Comparison of ENCODE assay signal across 12 cellular contexts in genomic region chr14:68655021-68655811, GRCh38.
DNase-seq lines count a peak whose midpoint lies in the region; ATAC-seq and TF ChIP-seq lines count a peak whose summit lies in the region.
"Had no signal": no experiment of that assay in that cellular context is flagged by ENCODE, and none has a peak within 500 bp of the region (broad histone marks: within the 10 kb centered on the region; RNA-seq: fewer than 3 reads in every experiment).

No MANE protein-coding gene starts in this region.

- H3K4me3 ChIP-seq in hepatocyte (no peak overlapping the region), retinal pigment epithelial cell (ENCODE audit: low read length) (no peak overlapping the region)
- H3K4me3 ChIP-seq: heart left ventricle, SJSA1 had no signal

- H3K9me3 ChIP-seq in H9 (ENCODE audit: control insufficient read depth, low read depth, low read length), result no peaks in the 10 kb centered on the region
- no peaks in the 10 kb centered on the region for H3K9me3 ChIP-seq in hepatocyte (ENCODE audit: low read depth)
- H3K9me3 ChIP-seq: heart left ventricle, SJSA1 had no signal

- H2BK120ac ChIP-seq in H9 (ENCODE audit: low read depth, low read length, poor library complexity, severe bottlenecking), result no peak overlapping the region

- no peak overlapping the region for H2AK5ac ChIP-seq in H9 (ENCODE audit: insufficient read length, low read length)

- H3K23ac ChIP-seq in H9 (ENCODE audit: insufficient read length, low read depth, low read length), result no peak overlapping the region

- no peaks in the 10 kb centered on the region for H3K9me3 Mint-ChIP-seq in H9
- H3K9me3 Mint-ChIP-seq: activated naive CD8-positive, alpha-beta T cell treated with anti-CD3 and anti-CD28 coated beads, Interleukin-2, amount 10 ng/mL, durations not matched to agents 7 days and 5 days; stimulated activated naive CD8-positive, alpha-beta T cell treated with anti-CD3 and anti-CD28 coated beads, Interleukin-15, amount 100 ng/mL, for 72 hours had no signal

- no peak overlapping the region for H4K8ac ChIP-seq in H9 (replicated peaks; ENCODE audit: insufficient read length, low read depth, low read length)

- H3K27me3 ChIP-seq in H9 (ENCODE audit: insufficient read depth, low read length), result no peaks in the 10 kb centered on the region
- H3K27me3 ChIP-seq in hepatocyte, result no peaks in the 10 kb centered on the region
- H3K27me3 ChIP-seq: heart left ventricle, SJSA1 had no signal

- H3K79me2 ChIP-seq in H9 (ENCODE audit: insufficient read depth, low read length) (no peaks in the 10 kb centered on the region), hepatocyte (no peaks in the 10 kb centered on the region)

- H3K4me2 ChIP-seq in H9 (ENCODE audit: insufficient read depth, insufficient read length, low read length) (no peak overlapping the region), hepatocyte (peak overlapping the region; percentile 21)

- H3K23me2 ChIP-seq in H9 (ENCODE audit: insufficient read length, low read depth, low read length, poor library complexity, severe bottlenecking), result no peaks in the 10 kb centered on the region

- H3K9ac ChIP-seq in H9 (ENCODE audit: extremely low read depth, insufficient read length, low read length), result no peak overlapping the region

- H4K5ac ChIP-seq in H9 (ENCODE audit: insufficient read length, low read depth, low read length), result no peak overlapping the region

- no peaks in the 10 kb centered on the region for H3K4me1 ChIP-seq in H9 (ENCODE audit: insufficient read depth, low read length)
- peaks cover 63% of the 10 kb centered on the region for H3K4me1 ChIP-seq in hepatocyte (ENCODE audit: insufficient read depth)

- no peak overlapping the region for H2BK5ac ChIP-seq in H9 (ENCODE audit: insufficient read length, low read length)

- no peak overlapping the region for H4K91ac ChIP-seq in H9 (ENCODE audit: insufficient read length, low read depth, low read length)

- peaks cover 3% of the 10 kb centered on the region for H3K27me3 Mint-ChIP-seq in H9 (ENCODE audit: low read depth)
- H3K27me3 Mint-ChIP-seq: activated naive CD8-positive, alpha-beta T cell treated with anti-CD3 and anti-CD28 coated beads, Interleukin-2, amount 10 ng/mL, durations not matched to agents 7 days and 5 days; stimulated activated naive CD8-positive, alpha-beta T cell treated with anti-CD3 and anti-CD28 coated beads, Interleukin-15, amount 100 ng/mL, for 72 hours had no signal

- H3K4me3 Mint-ChIP-seq in H9, result no peak overlapping the region
- H3K4me3 Mint-ChIP-seq: activated naive CD8-positive, alpha-beta T cell treated with anti-CD3 and anti-CD28 coated beads, Interleukin-2, amount 10 ng/mL, durations not matched to agents 7 days and 5 days; stimulated activated naive CD8-positive, alpha-beta T cell treated with anti-CD3 and anti-CD28 coated beads, Interleukin-15, amount 100 ng/mL, for 72 hours had no signal

- no peak overlapping the region for H3K4ac ChIP-seq in H9 (ENCODE audit: low read depth, low read length)

- H3T11ph ChIP-seq in H9 (ENCODE audit: low read length), result no peak overlapping the region

- ATAC-seq in HG02623 (IDR thresholded peaks at IDR 0.05; ENCODE audit: unreplicated experiment), result no peak
- no peak for ATAC-seq in GM18502 (IDR thresholded peaks at IDR 0.05; ENCODE audit: poor library complexity, unreplicated experiment)
- ATAC-seq: stimulated activated naive CD8-positive, alpha-beta T cell treated with anti-CD3 and anti-CD28 coated beads, Interleukin-15, amount 100 ng/mL, for 72 hours had no signal

- no peaks in the 10 kb centered on the region for H3K36me3 ChIP-seq in hepatocyte (replicated peaks; ENCODE audit: insufficient read depth, low read depth)
- H3K36me3 ChIP-seq: heart left ventricle, SJSA1 had no signal

- no peaks in the 10 kb centered on the region for H4K20me1 ChIP-seq in H9 (ENCODE audit: control insufficient read depth, insufficient read depth, insufficient read length)
- H4K20me1 ChIP-seq in hepatocyte (ENCODE audit: insufficient read depth, poor library complexity, severe bottlenecking), result no peaks in the 10 kb centered on the region

- no peaks in the 10 kb centered on the region for H3K36me3 Mint-ChIP-seq in H9 (ENCODE audit: insufficient read depth in 1 of 3, low read depth in 3 of 3)
- H3K36me3 Mint-ChIP-seq: activated naive CD8-positive, alpha-beta T cell treated with anti-CD3 and anti-CD28 coated beads, Interleukin-2, amount 10 ng/mL, durations not matched to agents 7 days and 5 days had no signal

- no peak overlapping the region for H2AFZ ChIP-seq in H9 (ENCODE audit: low read length)
- H2AFZ ChIP-seq in hepatocyte, result no peak overlapping the region

- H3K4me1 Mint-ChIP-seq in H9, result peaks cover 14 to 23% of the 10 kb centered on the region in 2 experiments

- no peak overlapping the region for H3K27ac Mint-ChIP-seq in H9
- H3K27ac Mint-ChIP-seq: activated naive CD8-positive, alpha-beta T cell treated with anti-CD3 and anti-CD28 coated beads, Interleukin-2, amount 10 ng/mL, durations not matched to agents 7 days and 5 days had no signal

- no peak overlapping the region for H3K18ac ChIP-seq in H9 (ENCODE audit: insufficient read length, low read depth, low read length)

- DNase-seq in H9 (no peak), NCI-H2171 (lab: John Stamatoyannopoulos, UW) (peak; percentile 81), hepatocyte (ENCODE audit: low spot score) (no peak), retinal pigment epithelial cell (ENCODE audit: low read depth) (peak; percentile 53), activated gamma-delta T cell (lab: John Stamatoyannopoulos, UW) (no peak)
- DNase-seq: activated naive CD8-positive, alpha-beta T cell treated with anti-CD3 and anti-CD28 coated beads, Interleukin-2, amount 10 ng/mL, durations not matched to agents 7 days and 5 days; heart left ventricle; NCI-H446; stimulated activated naive CD8-positive, alpha-beta T cell treated with anti-CD3 and anti-CD28 coated beads, Interleukin-15, amount 100 ng/mL, for 72 hours had no signal

- no peak overlapping the region for H3K56ac ChIP-seq in H9 (ENCODE audit: insufficient read length, low read depth, low read length)

- no peak overlapping the region for H2BK20ac ChIP-seq in H9 (ENCODE audit: low read depth, low read length, poor library complexity, severe bottlenecking)

- no peak for TF ChIP-seq CTCF in H9 (conservative IDR thresholded peaks at IDR 0.05)
- TF ChIP-seq CTCF in hepatocyte (IDR thresholded peaks at IDR 0.05; ENCODE audit: poor library complexity), result no peak
- TF ChIP-seq CTCF in retinal pigment epithelial cell (conservative IDR thresholded peaks at IDR 0.05; ENCODE audit: low read depth, low read length), result no peak

- 0 out of 2 replicates have a peak overlapping the region, but pooled peaks have one; percentile 34 for H3K14ac ChIP-seq in H9 (ENCODE audit: insufficient read depth, low read length)

- no peak overlapping the region for H2BK12ac ChIP-seq in H9 (ENCODE audit: insufficient read length, low read depth, low read length)

- H2BK15ac ChIP-seq in H9 (ENCODE audit: low read depth, low read length), result no peak overlapping the region

- H3K27ac ChIP-seq in H9 (ENCODE audit: insufficient read length, low read depth, low read length) (no peak overlapping the region), hepatocyte (peak overlapping the region; percentile 92)
- H3K27ac ChIP-seq: SJSA1 had no signal

- H3K9me2 ChIP-seq in hepatocyte (replicated peaks; ENCODE audit: insufficient read depth), result no peaks in the 10 kb centered on the region

- WGBS in H9 (ENCODE audit: extremely low coverage, insufficient read length, low lambda C conversion rate), result no CpG with 5 or more reads among the region's 17 CpGs
- 62% methylated on average over 17 of the region's 17 CpGs for WGBS in hepatocyte (ENCODE audit: low lambda C conversion rate, missing lambda C conversion rate)

- H3K79me1 ChIP-seq in H9 (ENCODE audit: insufficient read depth, low read depth, low read length, poor library complexity, severe bottlenecking), result no peaks in the 10 kb centered on the region

Comparison
In these comparisons a context has a peak if more than half of its experiments do, and no peak if none do; other contexts are left out.
1. DNase-seq: peak in NCI-H2171 (single experiment) and retinal pigment epithelial cell (single experiment); none in H9 (single experiment), hepatocyte (single experiment) and activated gamma-delta T cell (single experiment).